8 cellular contexts compared by ENCODE assay signal in the genomic region with DNA sequence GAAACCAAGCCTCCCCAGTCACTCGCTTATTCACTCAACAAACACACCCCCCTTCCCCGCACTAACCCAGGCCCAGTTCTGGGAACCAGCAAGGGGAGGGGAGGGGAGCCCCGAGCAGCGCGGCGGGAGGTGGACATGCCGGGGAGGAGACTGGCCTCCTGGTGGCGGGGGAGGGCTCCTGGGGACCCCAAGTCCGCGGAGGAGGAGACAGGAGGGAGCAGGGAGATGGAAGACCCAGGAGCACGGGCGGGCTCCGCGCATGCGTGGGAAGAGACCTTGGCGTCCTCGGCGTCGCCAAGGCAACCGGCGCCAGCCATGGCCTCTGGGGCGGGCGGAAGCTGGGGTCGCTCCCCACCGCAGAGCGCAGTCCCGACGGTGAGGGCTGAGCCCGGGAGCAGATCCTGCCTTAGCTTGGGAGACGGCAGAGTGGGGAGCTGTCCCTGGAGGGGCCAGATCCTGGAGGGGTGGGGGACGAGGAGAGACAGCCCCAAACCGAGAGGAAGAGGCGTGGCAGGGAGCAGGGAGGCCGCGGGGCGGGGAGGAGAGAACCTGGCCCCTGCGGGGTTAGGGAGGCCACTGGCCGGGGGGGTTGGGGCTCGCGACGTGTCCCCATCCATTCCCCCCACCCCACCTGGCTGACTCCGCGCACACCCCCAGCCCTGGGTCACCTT. TPM values are rescaled to one million over a fixed set of nuclear protein-coding genes. Genes with fewer than 3 reads are reported as not detected.
DNase-seq lines count a peak whose midpoint lies in the region; ATAC-seq, FAIRE-seq and TF ChIP-seq lines count a peak whose summit lies in the region.

Gene PRR29 (plus strand): TSS at position 302 of the 671 bp plus-strand sequence. CDS start 14 bp downstream, at position 316.

- 9% methylated on average over 40 of the region's 43 CpGs for WGBS in HepG2 (ENCODE audit: low lambda C conversion rate)

- peak within 1 kb of the TSS; percentile 56 for H2AFZ ChIP-seq in HepG2 (ENCODE audit: low read length)

- in situ Hi-C loops in HepG2 (cut with HindIII; ENCODE audit: extremely low pct_ligation_motif_present, low pct_unique_long_range_greater_than_20kb) = no loop called here

- 0 out of 2 replicates have a peak, but pooled peaks have one; percentile 11 for TF ChIP-seq CTCF in HepG2 (CRISPR knock-in tag; IDR thresholded peaks at IDR 0.05)

- BruUV-seq in HepG2 (replicated peaks; lab: Mats Ljungman, UMichigan) = no TSS peak

- H3K4me1 ChIP-seq in BLaER1 treated with 17β-estradiol and CSF1 and Interleukin-3, amounts not matched to agents 10 nM and 100 nM = peaks cover 60 to 85% (median 75%) of the 10 kb centered on the region in 10 experiments
- H3K4me1 ChIP-seq in HepG2 (ENCODE audit: insufficient read depth, low read length) = peaks cover 49% of the 10 kb centered on the region

- H3K4me2 ChIP-seq in BLaER1 treated with 17β-estradiol and CSF1 and Interleukin-3, amounts not matched to agents 10 nM and 100 nM = peak within 1 kb of the TSS; percentile 81 to 98 (median 93)
- H3K4me2 ChIP-seq in HepG2 (ENCODE audit: low read depth, low read length) = peak within 1 kb of the TSS; percentile 92

- intact Hi-C loops in HepG2 (cut with micrococcal nuclease; ENCODE audit: unreplicated experiment) = no loop called here

- POLR2A ChIA-PET in HepG2 (lab: Yijun Ruan, JAX) = interaction anchor here (0.6 kb wide), 1 partner anchor 396 kb away, joined by 3 read pairs; no protein-coding TSS in a partner anchor

- CTCF ChIA-PET in HepG2 (lab: Yijun Ruan, JAX; ENCODE audit: low intra/inter-chr PET ratio, low total read pairs) = no interaction called here

- no peak for TF ChIP-seq EP300 in HepG2 (IDR thresholded peaks at IDR 0.05; ENCODE audit: low read depth in 2 of 2, low read length in 2 of 2)
- TF ChIP-seq EP300 in HepG2 (CRISPR knock-in tag; IDR thresholded peaks at IDR 0.05; ENCODE audit: borderline replicate concordance) = 0 out of 2 replicates have a peak, but pooled peaks have one; percentile 33

- H3K79me2 ChIP-seq in HepG2 (ENCODE audit: insufficient read depth, low read length) = no peaks in the 10 kb centered on the region

- peak within 1 kb of the TSS; percentile 61 to 82 (median 67) for H3K4me3 ChIP-seq in BLaER1 treated with 17β-estradiol and CSF1 and Interleukin-3, amounts not matched to agents 10 nM and 100 nM
- H3K4me3 ChIP-seq in HepG2 (replicated peaks in 1 of 3; ENCODE audit: insufficient read depth in 1 of 3, low read depth in 2 of 3, low read length in 3 of 3) = peak within 1 kb of the TSS; percentile 67 to 87 (median 79)

- peak; percentile 22 for DNase-seq in NCI-H2107 (lab: John Stamatoyannopoulos, UW)
- peak; percentile 40 to 60 for DNase-seq in activated CD4-positive, alpha-beta T cell treated with anti-CD3 and anti-CD28 coated beads for 24 hours (ENCODE audit: low read depth in 2 of 2)
- DNase-seq in cerebellum (ENCODE audit: low spot score) = peak; percentile 65
- peak; percentile 66 for DNase-seq in HepG2 (ENCODE audit: low spot score)
- DNase-seq in stimulated activated CD4-positive, alpha-beta T cell treated with anti-CD3 and anti-CD28 coated beads, Interleukin-4, amount 100 ng/mL, for 1 hour = peak; percentile 73
- DNase-seq in globus pallidus (ENCODE audit: low spot score) = no peak

- H3K27me3 ChIP-seq in BLaER1 treated with 17β-estradiol and CSF1 and Interleukin-3, amounts not matched to agents 10 nM and 100 nM = no peaks in the 10 kb centered on the region
- peaks cover 10 to 37% of the 10 kb centered on the region in 2 experiments; a peak in 4 of 5 replicates for H3K27me3 ChIP-seq in HepG2 (ENCODE audit: control insufficient read depth in 1 of 2, insufficient read depth in 2 of 2, low read length in 2 of 2)

- no peak for TF ChIP-seq POLR2A in HepG2 (IDR thresholded peaks at IDR 0.05; ENCODE audit: insufficient read depth in 1 of 2, low read depth in 2 of 2, low read length in 2 of 2)

- peak within 1 kb of the TSS in 7 of 11 experiments; percentile 28 to 50 (median 35); a peak in 11 of 22 replicates for H3K27ac ChIP-seq in BLaER1 treated with 17β-estradiol and CSF1 and Interleukin-3, amounts not matched to agents 10 nM and 100 nM
- no peak within 1 kb of the TSS for H3K27ac ChIP-seq in HepG2 (ENCODE audit: extremely low read length, insufficient read depth, low read length)

- H3K36me3 ChIP-seq in BLaER1 treated with 17β-estradiol and CSF1 and Interleukin-3, amounts not matched to agents 10 nM and 100 nM = peaks cover 0 to 23% (median 10%) of the 10 kb centered on the region in 11 experiments; a peak in 19 of 22 replicates
- H3K36me3 ChIP-seq in HepG2 (replicated peaks in 1 of 2; ENCODE audit: control insufficient read depth in 1 of 2, insufficient read depth in 2 of 2, low read length in 2 of 2) = no peaks in the 10 kb centered on the region

- peak within 1 kb of the TSS; percentile 53 to 76 (median 71); a peak in 21 of 22 replicates for H3K9ac ChIP-seq in BLaER1 treated with 17β-estradiol and CSF1 and Interleukin-3, amounts not matched to agents 10 nM and 100 nM
- peak within 1 kb of the TSS; percentile 33; the same call in 1 of the 2 replicates for H3K9ac ChIP-seq in HepG2 (ENCODE audit: insufficient read depth, low read depth, low read length)

- no peaks in the 10 kb centered on the region; a peak in 1 of 22 replicates for H4K20me1 ChIP-seq in BLaER1 treated with 17β-estradiol and CSF1 and Interleukin-3, amounts not matched to agents 10 nM and 100 nM
- no peaks in the 10 kb centered on the region for H4K20me1 ChIP-seq in HepG2 (ENCODE audit: insufficient read depth, low read length)

- FAIRE-seq in HepG2 (lab: Jason Lieb, UNC) = no peak

- peak; percentile 49 for ATAC-seq in GM21528 (IDR thresholded peaks at IDR 0.05; ENCODE audit: low FRiP score, unreplicated experiment)
- peak; percentile 76 for ATAC-seq in HepG2

- no peak for TF ChIP-seq RAD21 in HepG2 (CRISPR knock-in tag; IDR thresholded peaks at IDR 0.05)

- no peaks in the 10 kb centered on the region for H3K9me3 ChIP-seq in BLaER1 treated with 17β-estradiol and CSF1 and Interleukin-3, amounts not matched to agents 10 nM and 100 nM (replicated peaks in 1 of 11)
- no peaks in the 10 kb centered on the region for H3K9me3 ChIP-seq in HepG2 (ENCODE audit: low read length)

TF ChIP-seq in HepG2, 621 proteins besides CTCF, POLR2A, EP300 and RAD21 (continues in another document):
- no peak for TF ChIP-seq TBP (CRISPR knock-in tag; IDR thresholded peaks at IDR 0.05)
- TF ChIP-seq, protein P1, sequence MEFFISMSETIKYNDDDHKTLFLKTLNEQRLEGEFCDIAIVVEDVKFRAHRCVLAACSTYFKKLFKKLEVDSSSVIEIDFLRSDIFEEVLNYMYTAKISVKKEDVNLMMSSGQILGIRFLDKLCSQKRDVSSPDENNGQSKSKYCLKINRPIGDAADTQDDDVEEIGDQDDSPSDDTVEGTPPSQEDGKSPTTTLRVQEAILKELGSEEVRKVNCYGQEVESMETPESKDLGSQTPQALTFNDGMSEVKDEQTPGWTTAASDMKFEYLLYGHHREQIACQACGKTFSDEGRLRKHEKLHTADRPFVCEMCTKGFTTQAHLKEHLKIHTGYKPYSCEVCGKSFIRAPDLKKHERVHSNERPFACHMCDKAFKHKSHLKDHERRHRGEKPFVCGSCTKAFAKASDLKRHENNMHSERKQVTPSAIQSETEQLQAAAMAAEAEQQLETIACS (CRISPR knock-in tag; IDR thresholded peaks at IDR 0.05) = no peak
- TF ChIP-seq, protein P2, sequence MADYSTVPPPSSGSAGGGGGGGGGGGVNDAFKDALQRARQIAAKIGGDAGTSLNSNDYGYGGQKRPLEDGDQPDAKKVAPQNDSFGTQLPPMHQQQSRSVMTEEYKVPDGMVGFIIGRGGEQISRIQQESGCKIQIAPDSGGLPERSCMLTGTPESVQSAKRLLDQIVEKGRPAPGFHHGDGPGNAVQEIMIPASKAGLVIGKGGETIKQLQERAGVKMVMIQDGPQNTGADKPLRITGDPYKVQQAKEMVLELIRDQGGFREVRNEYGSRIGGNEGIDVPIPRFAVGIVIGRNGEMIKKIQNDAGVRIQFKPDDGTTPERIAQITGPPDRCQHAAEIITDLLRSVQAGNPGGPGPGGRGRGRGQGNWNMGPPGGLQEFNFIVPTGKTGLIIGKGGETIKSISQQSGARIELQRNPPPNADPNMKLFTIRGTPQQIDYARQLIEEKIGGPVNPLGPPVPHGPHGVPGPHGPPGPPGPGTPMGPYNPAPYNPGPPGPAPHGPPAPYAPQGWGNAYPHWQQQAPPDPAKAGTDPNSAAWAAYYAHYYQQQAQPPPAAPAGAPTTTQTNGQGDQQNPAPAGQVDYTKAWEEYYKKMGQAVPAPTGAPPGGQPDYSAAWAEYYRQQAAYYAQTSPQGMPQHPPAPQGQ (CRISPR knock-in tag; IDR thresholded peaks at IDR 0.05; ENCODE audit: borderline replicate concordance) = no peak
- no peak for TF ChIP-seq ZNF841 (CRISPR knock-in tag; IDR thresholded peaks at IDR 0.05; ENCODE audit: borderline replicate concordance)

RNA-seq across cellular contexts. Expression of gene PRR29, which starts in this region (rescaled TPM):
- 2.5 TPM for total RNA-seq in cerebellum
- total RNA-seq in HepG2 (2016; rRNA removed; fragmentation: Illumina TruSeq; extraction: Trizol) = 0.07 and 0.11 TPM in 2 replicates
- not detected in 2 replicates for total RNA-seq in HepG2 (2016; cell fraction: cytosol; rRNA removed; fragmentation: Illumina TruSeq; extraction: Trizol; ENCODE audit: low read depth)
- total RNA-seq in HepG2 (2016; cell fraction: insoluble cytoplasmic fraction; rRNA removed; fragmentation: Illumina TruSeq; extraction: Trizol) = 0.19 TPM in 1 of 2 replicates, not detected in the other
- total RNA-seq in HepG2 (2016; cell fraction: membrane; rRNA removed; fragmentation: Illumina TruSeq; extraction: Trizol) = 0.06 and 0.14 TPM in 2 replicates
- not detected in 2 replicates for total RNA-seq in HepG2 (2016; cell fraction: nucleus; rRNA removed; fragmentation: Illumina TruSeq; extraction: Trizol)
- 0.08 and 0.20 TPM in 2 replicates for polyA plus RNA-seq in HepG2 (2011; rRNA removed)
- polyA plus RNA-seq in HepG2 (2011; cell fraction: cytosol; rRNA removed) = 0.06 and 0.07 TPM in 2 replicates
- polyA plus RNA-seq in HepG2 (2011; cell fraction: nucleus; rRNA removed) = 0.73 and 0.96 TPM in 2 replicates
- polyA plus RNA-seq in HepG2 (2012) = 0.21 and 0.40 TPM in 2 replicates
- polyA plus RNA-seq in HepG2 (2016; cell fraction: cytosol; fragmentation: Illumina TruSeq; extraction: Trizol; ENCODE audit: low read depth) = 0.10 and 0.11 TPM in 2 replicates
- 0.23 TPM in 1 of 2 replicates, not detected in the other for polyA plus RNA-seq in HepG2 (2016; cell fraction: insoluble cytoplasmic fraction; fragmentation: Illumina TruSeq; extraction: Trizol; ENCODE audit: low read depth)
- not detected in 2 replicates for polyA plus RNA-seq in HepG2 (2016; cell fraction: membrane; fragmentation: Illumina TruSeq; extraction: Trizol; ENCODE audit: low read depth)
- polyA plus RNA-seq in HepG2 (2016; cell fraction: nucleus; fragmentation: Illumina TruSeq; extraction: Trizol; ENCODE audit: insufficient read depth, low read depth) = not detected in 2 replicates
- polyA minus RNA-seq in HepG2 (2011; rRNA and poly(A)+ RNA removed; ENCODE audit: low replicate concordance) = 0.16 TPM in 1 of 2 replicates, not detected in the other
- polyA minus RNA-seq in HepG2 (2011; cell fraction: cytosol; rRNA and poly(A)+ RNA removed) = not detected in 2 replicates
- 0.26 and 0.37 TPM in 2 replicates for polyA minus RNA-seq in HepG2 (2011; cell fraction: nucleus; rRNA and poly(A)+ RNA removed)

Comparison
In these comparisons a context has a peak if more than half of its experiments do, and no peak if none do; other contexts are left out.
1. Peak in DNase-seq, ATAC-seq, H3K4me3 ChIP-seq, H3K9ac ChIP-seq and H3K4me2 ChIP-seq in HepG2; RNA of the gene not detected or under 1 TPM.